Comparison of ENCODE assay signal across 21 cellular contexts in the genomic region with DNA sequence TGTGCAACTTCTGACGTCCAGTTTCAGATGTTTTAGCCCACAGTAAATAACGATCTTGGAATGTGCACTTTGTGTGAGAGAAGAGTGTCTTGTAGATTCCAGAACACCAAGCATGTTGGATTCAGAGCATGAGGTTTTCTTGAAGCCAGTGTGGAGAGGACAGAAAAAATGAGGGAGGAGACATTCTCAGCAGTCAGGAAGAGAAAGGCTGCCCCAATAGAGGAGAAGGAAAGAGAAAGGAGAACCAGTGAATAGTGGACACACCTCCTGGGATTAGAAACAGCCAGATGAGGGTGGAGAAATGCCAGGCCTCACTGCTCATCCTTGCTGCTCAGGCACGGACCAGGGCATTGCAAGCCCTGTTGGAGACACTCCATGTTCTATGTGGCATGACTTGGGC.
"Had no signal": no experiment of that assay in that cellular context is flagged by ENCODE, and none has a peak within 500 bp of the region (broad histone marks: within the 10 kb centered on the region; RNA-seq: fewer than 3 reads in every experiment).

No MANE protein-coding gene starts in this region.

- ATAC-seq: effector memory CD8-positive, alpha-beta T cell; gastroesophageal sphincter; left cardiac atrium; lower lobe of right lung; stimulated activated naive B cell treated with anti-CD40 and anti-IgM and Interleukin-4, amounts not matched to agents 10 μg/mL and 1 μg/mL and 100 μg/mL, for 72 hours; stimulated activated naive CD8-positive, alpha-beta T cell treated with anti-CD3 and anti-CD28 coated beads, Interleukin-15, amount 100 ng/mL, for 72 hours had no signal

- DNase-seq: effector memory CD8-positive, alpha-beta T cell; esophagus squamous epithelium; glutamatergic neuron; immature natural killer cell; left cardiac atrium; left ventricle myocardium inferior; lower lobe of right lung; natural killer cell; nucleus accumbens; ovary; sigmoid colon; stimulated activated CD4-positive, alpha-beta T cell treated with anti-CD3 and anti-CD28 coated beads, Interleukin-2, amount 100 ng/mL, for 24 hours; stimulated activated CD4-positive, alpha-beta T cell treated with anti-CD3 and anti-CD28 coated beads, Interleukin-4, amount 100 ng/mL, for 4 hours; stimulated activated naive B cell treated with anti-CD40 and anti-IgM and Interleukin-4, amounts not matched to agents 10 μg/mL and 1 μg/mL and 100 μg/mL, for 72 hours; stimulated activated naive CD8-positive, alpha-beta T cell treated with anti-CD3 and anti-CD28 coated beads, Interleukin-15, amount 100 ng/mL, for 72 hours; testis; transverse colon had no signal

- H3K4me1 ChIP-seq: left ventricle myocardium inferior, lower lobe of right lung, right atrium auricular region, sigmoid colon, testis, transverse colon had no signal

- H3K4me3 ChIP-seq: esophagus squamous epithelium, gastroesophageal sphincter, left ventricle myocardium inferior, lower lobe of right lung, ovary, right atrium auricular region, sigmoid colon, skin epidermis, testis, transverse colon had no signal

- H3K27ac ChIP-seq: epithelial cell of prostate, esophagus squamous epithelium, gastroesophageal sphincter, left ventricle myocardium inferior, lower lobe of right lung, ovary, right atrium auricular region, sigmoid colon, skin epidermis, testis, transverse colon had no signal

- H3K27me3 ChIP-seq: esophagus squamous epithelium, gastroesophageal sphincter, ovary, right atrium auricular region, sigmoid colon, testis, transverse colon had no signal

- H3K9me3 ChIP-seq: esophagus squamous epithelium, gastroesophageal sphincter, left ventricle myocardium inferior, lower lobe of right lung, ovary, right atrium auricular region, sigmoid colon, testis, transverse colon had no signal

- H3K36me3 ChIP-seq: esophagus squamous epithelium, gastroesophageal sphincter, left ventricle myocardium inferior, lower lobe of right lung, ovary, right atrium auricular region, sigmoid colon, transverse colon had no signal
